ENCODE assay signal across 1 cellular context in genomic region chr7:41731486-41732278, GRCh38.
TF ChIP-seq lines count a peak whose summit lies in the region.

No MANE protein-coding gene starts in this region.

TF ChIP-seq in GM12878, 131 proteins besides CTCF, POLR2A, EP300 and RAD21 (continued from another document):
- TF ChIP-seq, protein P1, sequence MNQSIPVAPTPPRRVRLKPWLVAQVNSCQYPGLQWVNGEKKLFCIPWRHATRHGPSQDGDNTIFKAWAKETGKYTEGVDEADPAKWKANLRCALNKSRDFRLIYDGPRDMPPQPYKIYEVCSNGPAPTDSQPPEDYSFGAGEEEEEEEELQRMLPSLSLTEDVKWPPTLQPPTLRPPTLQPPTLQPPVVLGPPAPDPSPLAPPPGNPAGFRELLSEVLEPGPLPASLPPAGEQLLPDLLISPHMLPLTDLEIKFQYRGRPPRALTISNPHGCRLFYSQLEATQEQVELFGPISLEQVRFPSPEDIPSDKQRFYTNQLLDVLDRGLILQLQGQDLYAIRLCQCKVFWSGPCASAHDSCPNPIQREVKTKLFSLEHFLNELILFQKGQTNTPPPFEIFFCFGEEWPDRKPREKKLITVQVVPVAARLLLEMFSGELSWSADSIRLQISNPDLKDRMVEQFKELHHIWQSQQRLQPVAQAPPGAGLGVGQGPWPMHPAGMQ (IDR thresholded peaks at IDR 0.05; ENCODE audit: borderline replicate concordance): no peak
- TF ChIP-seq STAT3 (IDR thresholded peaks at IDR 0.05; ENCODE audit: low read depth, low read length): no peak
- TF ChIP-seq, protein P2, sequence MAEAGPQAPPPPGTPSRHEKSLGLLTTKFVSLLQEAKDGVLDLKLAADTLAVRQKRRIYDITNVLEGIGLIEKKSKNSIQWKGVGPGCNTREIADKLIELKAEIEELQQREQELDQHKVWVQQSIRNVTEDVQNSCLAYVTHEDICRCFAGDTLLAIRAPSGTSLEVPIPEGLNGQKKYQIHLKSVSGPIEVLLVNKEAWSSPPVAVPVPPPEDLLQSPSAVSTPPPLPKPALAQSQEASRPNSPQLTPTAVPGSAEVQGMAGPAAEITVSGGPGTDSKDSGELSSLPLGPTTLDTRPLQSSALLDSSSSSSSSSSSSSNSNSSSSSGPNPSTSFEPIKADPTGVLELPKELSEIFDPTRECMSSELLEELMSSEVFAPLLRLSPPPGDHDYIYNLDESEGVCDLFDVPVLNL (IDR thresholded peaks at IDR 0.05; ENCODE audit: low read depth, low read length): no peak
- TF ChIP-seq FOS (IDR thresholded peaks at IDR 0.05; ENCODE audit: borderline replicate concordance, extremely low read depth, insufficient read length): no peak
- TF ChIP-seq SMAD5 (IDR thresholded peaks at IDR 0.05; ENCODE audit: low read depth): no peak
- TF ChIP-seq CHD4 (IDR thresholded peaks at IDR 0.05): no peak
- TF ChIP-seq FOXK2 (IDR thresholded peaks at IDR 0.05): no peak
- TF ChIP-seq PAX5 (IDR thresholded peaks at IDR 0.05; ENCODE audit: borderline replicate concordance, low read depth, low read length): peak; percentile 86
- no peak for TF ChIP-seq HCFC1 (IDR thresholded peaks at IDR 0.05; ENCODE audit: low read length)
- TF ChIP-seq NR2F1 (conservative IDR thresholded peaks at IDR 0.05): peak; percentile 60; the same call in 1 of the 2 replicates
- TF ChIP-seq LARP7 (IDR thresholded peaks at IDR 0.05): no peak
- TF ChIP-seq, protein P3, sequence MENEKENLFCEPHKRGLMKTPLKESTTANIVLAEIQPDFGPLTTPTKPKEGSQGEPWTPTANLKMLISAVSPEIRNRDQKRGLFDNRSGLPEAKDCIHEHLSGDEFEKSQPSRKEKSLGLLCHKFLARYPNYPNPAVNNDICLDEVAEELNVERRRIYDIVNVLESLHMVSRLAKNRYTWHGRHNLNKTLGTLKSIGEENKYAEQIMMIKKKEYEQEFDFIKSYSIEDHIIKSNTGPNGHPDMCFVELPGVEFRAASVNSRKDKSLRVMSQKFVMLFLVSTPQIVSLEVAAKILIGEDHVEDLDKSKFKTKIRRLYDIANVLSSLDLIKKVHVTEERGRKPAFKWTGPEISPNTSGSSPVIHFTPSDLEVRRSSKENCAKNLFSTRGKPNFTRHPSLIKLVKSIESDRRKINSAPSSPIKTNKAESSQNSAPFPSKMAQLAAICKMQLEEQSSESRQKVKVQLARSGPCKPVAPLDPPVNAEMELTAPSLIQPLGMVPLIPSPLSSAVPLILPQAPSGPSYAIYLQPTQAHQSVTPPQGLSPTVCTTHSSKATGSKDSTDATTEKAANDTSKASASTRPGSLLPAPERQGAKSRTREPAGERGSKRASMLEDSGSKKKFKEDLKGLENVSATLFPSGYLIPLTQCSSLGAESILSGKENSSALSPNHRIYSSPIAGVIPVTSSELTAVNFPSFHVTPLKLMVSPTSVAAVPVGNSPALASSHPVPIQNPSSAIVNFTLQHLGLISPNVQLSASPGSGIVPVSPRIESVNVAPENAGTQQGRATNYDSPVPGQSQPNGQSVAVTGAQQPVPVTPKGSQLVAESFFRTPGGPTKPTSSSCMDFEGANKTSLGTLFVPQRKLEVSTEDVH (IDR thresholded peaks at IDR 0.05; ENCODE audit: low read depth, partially characterized antibody): no peak
- TF ChIP-seq, protein P4, sequence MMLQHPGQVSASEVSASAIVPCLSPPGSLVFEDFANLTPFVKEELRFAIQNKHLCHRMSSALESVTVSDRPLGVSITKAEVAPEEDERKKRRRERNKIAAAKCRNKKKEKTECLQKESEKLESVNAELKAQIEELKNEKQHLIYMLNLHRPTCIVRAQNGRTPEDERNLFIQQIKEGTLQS (IDR thresholded peaks at IDR 0.05; ENCODE audit: borderline replicate concordance, extremely low read depth, low read depth, low read length): no peak
- no peak for TF ChIP-seq ZBED1 (IDR thresholded peaks at IDR 0.05; ENCODE audit: borderline replicate concordance)
- TF ChIP-seq TCF3 (IDR thresholded peaks at IDR 0.05; ENCODE audit: borderline replicate concordance, insufficient read depth, low read depth, low read length): no peak
- no peak for TF ChIP-seq IRF3 (IDR thresholded peaks at IDR 0.05)
- peak; percentile 65; the same call in 1 of the 2 replicates for TF ChIP-seq DPF2 (IDR thresholded peaks at IDR 0.05)
- TF ChIP-seq IKZF2 (IDR thresholded peaks at IDR 0.05): peak; percentile 73 to 82
- no peak for TF ChIP-seq MLLT1 (IDR thresholded peaks at IDR 0.05)
- no peak for TF ChIP-seq BMI1 (IDR thresholded peaks at IDR 0.05; ENCODE audit: borderline replicate concordance)
- TF ChIP-seq FOXM1 (IDR thresholded peaks at IDR 0.05; ENCODE audit: low read depth, low read length): 0 out of 2 replicates have a peak, but pooled peaks have one; percentile 29
- no peak for TF ChIP-seq BCL3 (IDR thresholded peaks at IDR 0.05; ENCODE audit: borderline replicate concordance, insufficient read depth, low read depth, low read length, poor library complexity, severe bottlenecking)
- peak; percentile 58; the same call in 1 of the 2 replicates for TF ChIP-seq MTA2 (IDR thresholded peaks at IDR 0.05; ENCODE audit: low read depth)
- TF ChIP-seq POLR2AphosphoS2 (IDR thresholded peaks at IDR 0.05; ENCODE audit: low read depth, low read length): no peak
- no peak for TF ChIP-seq ZSCAN29 (IDR thresholded peaks at IDR 0.05)
- TF ChIP-seq NKRF (conservative IDR thresholded peaks at IDR 0.05): 0 out of 2 replicates have a peak, but pooled peaks have one; percentile 17
- no peak for TF ChIP-seq BACH1 (IDR thresholded peaks at IDR 0.05; ENCODE audit: borderline replicate concordance)
- no peak for TF ChIP-seq CBFB (IDR thresholded peaks at IDR 0.05; ENCODE audit: low read depth)
- TF ChIP-seq, protein P5, sequence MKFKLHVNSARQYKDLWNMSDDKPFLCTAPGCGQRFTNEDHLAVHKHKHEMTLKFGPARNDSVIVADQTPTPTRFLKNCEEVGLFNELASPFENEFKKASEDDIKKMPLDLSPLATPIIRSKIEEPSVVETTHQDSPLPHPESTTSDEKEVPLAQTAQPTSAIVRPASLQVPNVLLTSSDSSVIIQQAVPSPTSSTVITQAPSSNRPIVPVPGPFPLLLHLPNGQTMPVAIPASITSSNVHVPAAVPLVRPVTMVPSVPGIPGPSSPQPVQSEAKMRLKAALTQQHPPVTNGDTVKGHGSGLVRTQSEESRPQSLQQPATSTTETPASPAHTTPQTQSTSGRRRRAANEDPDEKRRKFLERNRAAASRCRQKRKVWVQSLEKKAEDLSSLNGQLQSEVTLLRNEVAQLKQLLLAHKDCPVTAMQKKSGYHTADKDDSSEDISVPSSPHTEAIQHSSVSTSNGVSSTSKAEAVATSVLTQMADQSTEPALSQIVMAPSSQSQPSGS (IDR thresholded peaks at IDR 0.05; ENCODE audit: low read length): peak; percentile 65; the same call in 1 of the 2 replicates
- TF ChIP-seq KAT2A (conservative IDR thresholded peaks at IDR 0.05; ENCODE audit: control insufficient read depth, low read depth, low read length): no peak
- TF ChIP-seq, protein P6, sequence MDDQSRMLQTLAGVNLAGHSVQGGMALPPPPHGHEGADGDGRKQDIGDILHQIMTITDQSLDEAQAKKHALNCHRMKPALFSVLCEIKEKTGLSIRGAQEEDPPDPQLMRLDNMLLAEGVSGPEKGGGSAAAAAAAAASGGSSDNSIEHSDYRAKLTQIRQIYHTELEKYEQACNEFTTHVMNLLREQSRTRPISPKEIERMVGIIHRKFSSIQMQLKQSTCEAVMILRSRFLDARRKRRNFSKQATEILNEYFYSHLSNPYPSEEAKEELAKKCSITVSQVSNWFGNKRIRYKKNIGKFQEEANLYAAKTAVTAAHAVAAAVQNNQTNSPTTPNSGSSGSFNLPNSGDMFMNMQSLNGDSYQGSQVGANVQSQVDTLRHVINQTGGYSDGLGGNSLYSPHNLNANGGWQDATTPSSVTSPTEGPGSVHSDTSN (IDR thresholded peaks at IDR 0.05; ENCODE audit: insufficient replicate concordance, low read depth, low read length): no peak
- TF ChIP-seq, protein P7, sequence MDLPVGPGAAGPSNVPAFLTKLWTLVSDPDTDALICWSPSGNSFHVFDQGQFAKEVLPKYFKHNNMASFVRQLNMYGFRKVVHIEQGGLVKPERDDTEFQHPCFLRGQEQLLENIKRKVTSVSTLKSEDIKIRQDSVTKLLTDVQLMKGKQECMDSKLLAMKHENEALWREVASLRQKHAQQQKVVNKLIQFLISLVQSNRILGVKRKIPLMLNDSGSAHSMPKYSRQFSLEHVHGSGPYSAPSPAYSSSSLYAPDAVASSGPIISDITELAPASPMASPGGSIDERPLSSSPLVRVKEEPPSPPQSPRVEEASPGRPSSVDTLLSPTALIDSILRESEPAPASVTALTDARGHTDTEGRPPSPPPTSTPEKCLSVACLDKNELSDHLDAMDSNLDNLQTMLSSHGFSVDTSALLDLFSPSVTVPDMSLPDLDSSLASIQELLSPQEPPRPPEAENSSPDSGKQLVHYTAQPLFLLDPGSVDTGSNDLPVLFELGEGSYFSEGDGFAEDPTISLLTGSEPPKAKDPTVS (IDR thresholded peaks at IDR 0.05; ENCODE audit: low read depth, low read length): no peak
- TF ChIP-seq NRF1 (conservative IDR thresholded peaks at IDR 0.05; ENCODE audit: low read depth, low read length): no peak
- TF ChIP-seq, protein P8, sequence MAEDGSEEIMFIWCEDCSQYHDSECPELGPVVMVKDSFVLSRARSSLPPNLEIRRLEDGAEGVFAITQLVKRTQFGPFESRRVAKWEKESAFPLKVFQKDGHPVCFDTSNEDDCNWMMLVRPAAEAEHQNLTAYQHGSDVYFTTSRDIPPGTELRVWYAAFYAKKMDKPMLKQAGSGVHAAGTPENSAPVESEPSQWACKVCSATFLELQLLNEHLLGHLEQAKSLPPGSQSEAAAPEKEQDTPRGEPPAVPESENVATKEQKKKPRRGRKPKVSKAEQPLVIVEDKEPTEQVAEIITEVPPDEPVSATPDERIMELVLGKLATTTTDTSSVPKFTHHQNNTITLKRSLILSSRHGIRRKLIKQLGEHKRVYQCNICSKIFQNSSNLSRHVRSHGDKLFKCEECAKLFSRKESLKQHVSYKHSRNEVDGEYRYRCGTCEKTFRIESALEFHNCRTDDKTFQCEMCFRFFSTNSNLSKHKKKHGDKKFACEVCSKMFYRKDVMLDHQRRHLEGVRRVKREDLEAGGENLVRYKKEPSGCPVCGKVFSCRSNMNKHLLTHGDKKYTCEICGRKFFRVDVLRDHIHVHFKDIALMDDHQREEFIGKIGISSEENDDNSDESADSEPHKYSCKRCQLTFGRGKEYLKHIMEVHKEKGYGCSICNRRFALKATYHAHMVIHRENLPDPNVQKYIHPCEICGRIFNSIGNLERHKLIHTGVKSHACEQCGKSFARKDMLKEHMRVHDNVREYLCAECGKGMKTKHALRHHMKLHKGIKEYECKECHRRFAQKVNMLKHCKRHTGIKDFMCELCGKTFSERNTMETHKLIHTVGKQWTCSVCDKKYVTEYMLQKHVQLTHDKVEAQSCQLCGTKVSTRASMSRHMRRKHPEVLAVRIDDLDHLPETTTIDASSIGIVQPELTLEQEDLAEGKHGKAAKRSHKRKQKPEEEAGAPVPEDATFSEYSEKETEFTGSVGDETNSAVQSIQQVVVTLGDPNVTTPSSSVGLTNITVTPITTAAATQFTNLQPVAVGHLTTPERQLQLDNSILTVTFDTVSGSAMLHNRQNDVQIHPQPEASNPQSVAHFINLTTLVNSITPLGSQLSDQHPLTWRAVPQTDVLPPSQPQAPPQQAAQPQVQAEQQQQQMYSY (CRISPR knock-in tag; IDR thresholded peaks at IDR 0.05): no peak
- no peak for TF ChIP-seq NFXL1 (IDR thresholded peaks at IDR 0.05; ENCODE audit: borderline replicate concordance)
- peak; percentile 57; the same call in 1 of the 2 replicates for TF ChIP-seq JUND (IDR thresholded peaks at IDR 0.05; ENCODE audit: low read depth, low read length)
- peak in 1 of 2 experiments; percentile 53; a peak in 2 of 4 replicates for TF ChIP-seq BHLHE40 (IDR thresholded peaks at IDR 0.05; ENCODE audit: borderline replicate concordance in 1 of 2, low read depth in 2 of 2, low read length in 1 of 2)
- no peak for TF ChIP-seq TARDBP (IDR thresholded peaks at IDR 0.05; ENCODE audit: borderline replicate concordance)
- no peak for TF ChIP-seq WRNIP1 (IDR thresholded peaks at IDR 0.05; ENCODE audit: borderline replicate concordance, low read depth, low read length)
- TF ChIP-seq SPI1 (IDR thresholded peaks at IDR 0.05; ENCODE audit: borderline replicate concordance, insufficient read depth, low read depth, low read length): peak; percentile 35; the same call in 1 of the 2 replicates
